7 cellular contexts compared by ENCODE assay signal in genomic region chr2:87076253-87077027, GRCh38. TPM values are rescaled to one million over a fixed set of nuclear protein-coding genes. Genes with fewer than 3 reads are reported as not detected.
A peak's percentile ranks its signal among the peaks of the same experiment; 100 is the strongest.
DNase-seq lines count a peak whose midpoint lies in the region; ATAC-seq and TF ChIP-seq lines count a peak whose summit lies in the region.
"Not testable (repeated sequence)": the region's sequence is repeated elsewhere in the genome, so short reads cannot be mapped to it uniquely, and the experiment has no call there.

No MANE protein-coding gene starts in this region.

- not testable (repeated sequence) for H4K20me1 ChIP-seq in smooth muscle cell (ENCODE audit: low read depth)

- peak; percentile 78 for TF ChIP-seq POLR2A in GM18505 (IDR thresholded peaks at IDR 0.05; ENCODE audit: borderline replicate concordance, extremely low read depth, insufficient read depth, insufficient read length)

- H3K36me3 ChIP-seq in duodenal mucosa (ENCODE audit: control insufficient read depth in 1 of 2, insufficient read depth in 2 of 2, low read length in 2 of 2); smooth muscle cell (ENCODE audit: low read depth): not testable (repeated sequence)

- H3K4me1 ChIP-seq in duodenal mucosa (ENCODE audit: control insufficient read depth in 1 of 2, insufficient read depth in 2 of 2, low read length in 2 of 2); smooth muscle cell (ENCODE audit: low read depth): not testable (repeated sequence)

- H3F3A ChIP-seq in smooth muscle cell (ENCODE audit: low read depth), result not testable (repeated sequence)

- H3K9ac ChIP-seq in duodenal mucosa (ENCODE audit: low read depth in 1 of 2, low read length in 2 of 2) (peak overlapping the region in 1 of 2 donors; percentile 30), smooth muscle cell (ENCODE audit: low read depth) (peak overlapping the region; percentile 57)

- not testable (repeated sequence) for H3K9me3 ChIP-seq in duodenal mucosa (ENCODE audit: control insufficient read depth in 1 of 2, low read length in 2 of 2); smooth muscle cell (replicated peaks; ENCODE audit: low read depth)

- intact Hi-C loops in left colon (cut with DNase I, micrococcal nuclease), result not testable (repeated sequence)

- H3K27ac ChIP-seq in duodenal mucosa (ENCODE audit: low read depth, low read length) (peak overlapping the region; percentile 80), smooth muscle cell (ENCODE audit: low read depth) (peak overlapping the region; percentile 48)

- H3K4me3 ChIP-seq in duodenal mucosa (ENCODE audit: low read depth in 1 of 2, low read length in 2 of 2) (peak overlapping the region; percentile 58 to 59), smooth muscle cell (peak overlapping the region; percentile 58)

- H3K27me3 ChIP-seq in duodenal mucosa (ENCODE audit: control insufficient read depth in 1 of 2, insufficient read depth in 2 of 2, low read length in 2 of 2); smooth muscle cell (ENCODE audit: low read depth): not testable (repeated sequence)

- DNase-seq in M059J (ENCODE audit: low read depth) (peak; percentile 77), left colon (peak; percentile 94 to 95)
- DNase-seq in activated CD8-positive, alpha-beta memory T cell treated with anti-CD3 and anti-CD28 coated beads, Interleukin-2, amount 50 U/mL, for 1 hour (ENCODE audit: extremely low read depth), result peak; percentile 69
- not testable (repeated sequence) for DNase-seq in smooth muscle cell (lab: John Stamatoyannopoulos, UW; ENCODE audit: unreplicated experiment)

- WGBS in smooth muscle cell (ENCODE audit: low lambda C conversion rate), result 2% methylated on average over 33 of the region's 76 CpGs

- not testable (repeated sequence) for H3K79me2 ChIP-seq in smooth muscle cell (ENCODE audit: low read depth)

- H2AFZ ChIP-seq in smooth muscle cell (ENCODE audit: low read depth), result peak overlapping the region; percentile 60

- peak overlapping the region; percentile 87 for H3K4me2 ChIP-seq in smooth muscle cell

- TF ChIP-seq CTCF in smooth muscle cell (IDR thresholded peaks at IDR 0.05; ENCODE audit: borderline replicate concordance, insufficient read depth, poor library complexity, severe bottlenecking), result not testable (repeated sequence)

- peak; percentile 81 for ATAC-seq in GM18505 (IDR thresholded peaks at IDR 0.05; ENCODE audit: unreplicated experiment)
- ATAC-seq in HG02623 (IDR thresholded peaks at IDR 0.05; ENCODE audit: unreplicated experiment), result peak; percentile 85
- peak; percentile 91 for ATAC-seq in left colon

RNA-seq across cellular contexts. Expression of gene PLGLB1, which starts 54.8 kb away (rescaled TPM):
- total RNA-seq in M059J (2014; rRNA removed; shearing (Covaris generic)), result 0.49 TPM in 1 of 2 replicates, not detected in the other
- 1 to 10 TPM; 1.6 to 1.9 TPM for total RNA-seq in left colon
- total RNA-seq in smooth muscle cell, result 4.3 and 6.1 TPM in 2 replicates
- polyA plus RNA-seq in smooth muscle cell, result 1.00 and 1.0 TPM in 2 replicates
